In the genomic region with DNA sequence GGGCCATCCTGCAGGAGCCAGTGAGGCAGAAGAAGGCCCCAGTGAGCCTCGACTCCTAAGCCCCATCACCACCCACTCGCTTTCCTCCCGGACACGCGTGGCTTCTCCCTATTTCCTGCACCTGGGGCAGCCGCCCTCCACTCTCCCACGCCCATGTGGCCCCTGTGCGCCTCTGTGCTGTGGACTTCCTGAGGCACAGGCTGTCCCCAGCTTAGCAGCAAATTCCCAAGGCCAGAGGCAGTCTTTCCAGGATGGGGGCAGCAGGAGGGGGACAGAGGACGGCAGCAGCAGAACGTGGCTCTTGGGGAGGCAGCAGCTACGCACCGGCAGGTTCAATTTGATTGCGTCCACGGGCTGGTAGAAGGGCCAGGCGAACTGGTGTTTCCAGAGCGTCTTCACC, we compare ENCODE assay signal across 23 cellular contexts. TPM values are rescaled to one million over a fixed set of nuclear protein-coding genes. Genes with fewer than 3 reads are reported as not detected.
A peak's percentile ranks its signal among the peaks of the same experiment; 100 is the strongest.
DNase-seq lines count a peak whose midpoint lies in the region; ATAC-seq, FAIRE-seq and TF ChIP-seq lines count a peak whose summit lies in the region.
"Had no signal": no experiment of that assay in that cellular context is flagged by ENCODE, and none has a peak within 500 bp of the region (broad histone marks: within the 10 kb centered on the region; RNA-seq: fewer than 3 reads in every experiment).

No MANE protein-coding gene starts in this region.

- peaks cover 17% of the 10 kb centered on the region for H3K4me1 Mint-ChIP-seq in stimulated activated effector memory CD8-positive, alpha-beta T cell treated with anti-CD3 and anti-CD28 coated beads, Interleukin-12 subunit alpha, Interleukin-12 subunit beta, amount 100 ng/mL, for 72 hours

- DNase-seq in cardiac septum (ENCODE audit: low spot score) (peak; percentile 36), right atrium auricular region (ENCODE audit: low spot score) (no peak), SJCRH30 (no peak), kidney (peak; percentile 61), AG20443 (ENCODE audit: low spot score) (no peak)
- no peak for DNase-seq in stimulated activated effector memory CD8-positive, alpha-beta T cell treated with anti-CD3 and anti-CD28 coated beads, Interleukin-12 subunit alpha, Interleukin-12 subunit beta, amount 100 ng/mL, for 72 hours (ENCODE audit: low spot score in 2 of 2)
- DNase-seq: 8988T, AML-193, DMS53, GF-D8, Kasumi-1, NCI-H1417, NCI-H1694 treated with DMSO at 0.1 percent for 48 hours, NCI-H446 treated with DMSO at 0.1 percent for 48 hours, NCI-H526 treated with DMSO at 0.1 percent for 48 hours, SIG-M5 had no signal

- H3K36me3 ChIP-seq in right atrium auricular region (peaks cover 52% of the 10 kb centered on the region), SJCRH30 (peaks cover 55% of the 10 kb centered on the region), kidney (ENCODE audit: control insufficient read depth in 1 of 2, insufficient read depth in 2 of 2, low read length in 2 of 2) (peaks cover 8 to 29% of the 10 kb centered on the region in 2 donors)

- TF ChIP-seq CTCF in right atrium auricular region (IDR thresholded peaks at IDR 0.05): no peak
- TF ChIP-seq CTCF in kidney (IDR thresholded peaks at IDR 0.05; ENCODE audit: borderline replicate concordance, extremely low read depth, insufficient read depth): no peak

- H3K9me3 ChIP-seq in right atrium auricular region (no peaks in the 10 kb centered on the region), SJCRH30 (replicated peaks) (no peaks in the 10 kb centered on the region), kidney (ENCODE audit: control insufficient read depth in 1 of 2, low read length in 2 of 2) (no peaks in the 10 kb centered on the region)

- FAIRE-seq in kidney (lab: Jason Lieb, UNC): no peak
- FAIRE-seq: D721Med, GM19239, H54 had no signal

- no peak overlapping the region for H3K27ac ChIP-seq in right atrium auricular region
- peak overlapping the region; percentile 36 for H3K27ac ChIP-seq in SJCRH30
- H3K27ac ChIP-seq in kidney (ENCODE audit: low read depth in 2 of 2, low read length in 2 of 2): no peak overlapping the region

- H3K27me3 ChIP-seq in right atrium auricular region: no peaks in the 10 kb centered on the region
- H3K27me3 ChIP-seq in SJCRH30: no peaks in the 10 kb centered on the region

- no peak overlapping the region for H3K4me3 Mint-ChIP-seq in stimulated activated effector memory CD8-positive, alpha-beta T cell treated with anti-CD3 and anti-CD28 coated beads, Interleukin-12 subunit alpha, Interleukin-12 subunit beta, amount 100 ng/mL, for 72 hours
- H3K4me3 Mint-ChIP-seq: CD14-positive monocyte had no signal

- no peak overlapping the region for H3K4me3 ChIP-seq in right atrium auricular region
- no peak overlapping the region for H3K4me3 ChIP-seq in SJCRH30
- H3K4me3 ChIP-seq in kidney (ENCODE audit: low read length in 2 of 2): no peak overlapping the region

- peaks cover 0 to 45% of the 10 kb centered on the region in 2 donors for H3K4me1 ChIP-seq in right atrium auricular region
- H3K4me1 ChIP-seq in SJCRH30: peaks cover 22% of the 10 kb centered on the region
- peaks cover 22 to 31% of the 10 kb centered on the region in 2 donors for H3K4me1 ChIP-seq in kidney (ENCODE audit: control insufficient read depth in 1 of 2, insufficient read depth in 1 of 2, low read depth in 1 of 2, low read length in 2 of 2)

- intact Hi-C loops in cardiac septum (cut with DNase I): no loop called here
- intact Hi-C loops in kidney (cut with DNase I): no loop called here

- no peak for ATAC-seq in stimulated activated effector memory CD8-positive, alpha-beta T cell treated with anti-CD3 and anti-CD28 coated beads, Interleukin-12 subunit alpha, Interleukin-12 subunit beta, amount 100 ng/mL, for 72 hours
- no peak for ATAC-seq in GM21619 (IDR thresholded peaks at IDR 0.05; ENCODE audit: unreplicated experiment)
- ATAC-seq in HG02973 (IDR thresholded peaks at IDR 0.05; ENCODE audit: unreplicated experiment): no peak
- ATAC-seq: SK-N-SH treated with all-trans-retinoic acid at 6 μM for 48 hours had no signal

- H3K9ac ChIP-seq in kidney (ENCODE audit: low read length in 2 of 2): no peak overlapping the region

- no peaks in the 10 kb centered on the region for H3K9me3 Mint-ChIP-seq in stimulated activated effector memory CD8-positive, alpha-beta T cell treated with anti-CD3 and anti-CD28 coated beads, Interleukin-12 subunit alpha, Interleukin-12 subunit beta, amount 100 ng/mL, for 72 hours
- H3K9me3 Mint-ChIP-seq: CD14-positive monocyte had no signal

- peaks cover 17% of the 10 kb centered on the region for H3K36me3 Mint-ChIP-seq in stimulated activated effector memory CD8-positive, alpha-beta T cell treated with anti-CD3 and anti-CD28 coated beads, Interleukin-12 subunit alpha, Interleukin-12 subunit beta, amount 100 ng/mL, for 72 hours

- H3K27ac Mint-ChIP-seq in stimulated activated effector memory CD8-positive, alpha-beta T cell treated with anti-CD3 and anti-CD28 coated beads, Interleukin-12 subunit alpha, Interleukin-12 subunit beta, amount 100 ng/mL, for 72 hours: peak overlapping the region; percentile 58

RNA-seq across cellular contexts. Expression of a gene that starts 14.9 kb away (rescaled TPM):
- total RNA-seq in cardiac septum (27.5 TPM), right atrium auricular region (10 to 100 TPM; 14.1 to 18.5 TPM), kidney (46.2 TPM)
- total RNA-seq in SJCRH30 (2014; rRNA removed; shearing (Covaris generic)): 39.5 and 43.3 TPM in 2 replicates
- 7.7 TPM for polyA plus RNA-seq in kidney (ENCODE audit: insufficient read depth, low read depth, low replicate concordance)

RNA-seq across cellular contexts. Expression of a gene that starts 27.7 kb away (rescaled TPM):
- total RNA-seq in cardiac septum (9.0 TPM), right atrium auricular region (10 to 100 TPM in 1 of 2 donors, 1 to 10 TPM in 1; 7.8 to 11.2 TPM), kidney (24.4 TPM)
- 20.1 and 20.2 TPM in 2 replicates for total RNA-seq in SJCRH30 (2014; rRNA removed; shearing (Covaris generic))
- 16.5 TPM for polyA plus RNA-seq in kidney (ENCODE audit: insufficient read depth, low read depth, low replicate concordance)

Comparison
In these comparisons a context has a peak if more than half of its experiments do, and no peak if none do; other contexts are left out.
1. DNase-seq: peak in cardiac septum (single experiment) and kidney (single experiment); none in right atrium auricular region (single experiment), SJCRH30 (0 of 2), stimulated activated effector memory CD8-positive, alpha-beta T cell treated with anti-CD3 and anti-CD28 coated beads, Interleukin-12 subunit alpha, Interleukin-12 subunit beta, amount 100 ng/mL, for 72 hours (0 of 2) and AG20443 (single experiment).